In the genomic region with DNA sequence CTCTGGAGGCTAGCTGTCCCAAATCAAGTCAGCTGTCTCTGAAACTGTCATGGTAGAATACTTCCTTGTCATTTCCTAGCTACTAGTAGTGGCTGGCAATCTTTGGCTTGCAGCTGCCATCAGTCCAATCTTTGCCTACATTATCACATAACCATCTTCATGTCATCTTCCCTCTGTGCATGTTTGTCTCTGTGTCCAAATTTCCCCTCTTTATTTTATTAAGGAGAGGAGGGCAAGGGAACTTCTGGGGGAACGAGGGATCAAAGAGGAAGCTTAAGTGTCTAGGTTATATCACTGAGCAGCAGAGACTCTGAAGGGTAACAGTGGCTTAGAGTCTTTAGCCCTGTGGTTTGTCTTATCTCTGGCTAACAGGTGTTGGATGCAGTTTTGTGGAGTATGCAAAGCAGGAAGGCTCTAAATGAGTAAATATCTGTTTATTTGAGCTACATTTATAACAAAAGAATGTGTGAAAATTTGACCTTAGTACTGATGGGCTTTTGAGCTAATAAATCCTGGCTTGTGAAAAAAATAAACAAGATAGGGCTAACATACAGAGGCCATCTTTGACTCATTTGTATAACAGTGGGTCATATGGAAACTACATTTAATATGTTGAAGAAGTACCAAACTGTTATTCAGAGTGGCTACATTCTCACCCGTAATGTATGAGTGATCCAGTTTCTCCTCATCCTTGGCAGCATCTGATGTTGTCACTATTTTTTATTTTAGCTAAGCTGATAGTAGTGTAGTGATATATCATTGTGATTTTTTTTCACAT, we compare ENCODE assay signal across 13 cellular contexts. TPM values are rescaled to one million over a fixed set of nuclear protein-coding genes. Genes with fewer than 3 reads are reported as not detected.
DNase-seq lines count a peak whose midpoint lies in the region; ATAC-seq, FAIRE-seq and TF ChIP-seq lines count a peak whose summit lies in the region.
"Had no signal": no experiment of that assay in that cellular context is flagged by ENCODE, and none has a peak within 500 bp of the region (broad histone marks: within the 10 kb centered on the region; RNA-seq: fewer than 3 reads in every experiment).

No MANE protein-coding gene starts in this region.

- no peaks in the 10 kb centered on the region for H3K79me2 ChIP-seq in GM12878 (ENCODE audit: control insufficient read depth, insufficient read depth, low read length)

- 0% methylated on average over 2 of the region's 2 CpGs for WGBS in GM12878 (ENCODE audit: insufficient coverage, insufficient replicate concordance, low lambda C conversion rate, missing lambda C conversion rate)
- 39 to 61% (median 48%) methylated on average over 2 of the region's 2 CpGs for WGBS in adrenal gland, 4 donors

- SMC1A ChIA-PET in GM12878 (lab: Charles Lee; ENCODE audit: uncharacterized antibody, unreplicated experiment): no interaction called here

- POLR2A ChIA-PET in GM12878 (lab: Charles Lee): no interaction called here

- H3K27ac ChIP-seq in GM12878 (ENCODE audit: control insufficient read depth, insufficient read depth) (no peak overlapping the region), adrenal gland (no peak overlapping the region)
- H3K27ac ChIP-seq: ascending aorta, gastrocnemius medialis, suprapubic skin had no signal

- BruUV-seq in GM12878 (replicated peaks; lab: Mats Ljungman, UMichigan): no TSS peak

- intact Hi-C loops in GM12878 (cut with micrococcal nuclease; ENCODE audit: unreplicated experiment) (no loop called here), adrenal gland (cut with DNase I) (no loop called here)

- peak; percentile 93 for ATAC-seq in GM19023 (IDR thresholded peaks at IDR 0.05; ENCODE audit: unreplicated experiment)
- ATAC-seq in GM21825 (IDR thresholded peaks at IDR 0.05; ENCODE audit: unreplicated experiment): peak; percentile 88
- peak; percentile 91 for ATAC-seq in HG03175 (IDR thresholded peaks at IDR 0.05; ENCODE audit: unreplicated experiment)
- ATAC-seq in GM12878: peak; percentile 71
- ATAC-seq: gastrocnemius medialis, right cardiac atrium had no signal

- no peak overlapping the region for H3K4me2 ChIP-seq in GM12878 (ENCODE audit: control insufficient read depth, insufficient read depth)

- CTCF ChIA-PET in GM12878 (lab: Yijun Ruan, JAX): interaction anchor here (0.8 to 0.9 kb wide), 2 partner anchors 43 to 62 kb away, joined by 3 read pairs; no protein-coding TSS in a partner anchor

- TF ChIP-seq CTCF in GM12878 (IDR thresholded peaks at IDR 0.05 in 2 of 3, conservative IDR thresholded peaks at IDR 0.05 in 1 of 3; ENCODE audit: control insufficient read depth in 2 of 3, extremely low read depth in 1 of 3, insufficient read depth in 1 of 3, low read depth in 3 of 3, low read length in 3 of 3): no peak
- no peak for TF ChIP-seq CTCF in adrenal gland (IDR thresholded peaks at IDR 0.05)

- FAIRE-seq in GM12878 (lab: Jason Lieb, UNC): peak; percentile 59

- H4K20me1 ChIP-seq in GM12878 (ENCODE audit: control insufficient read depth, insufficient read depth): no peaks in the 10 kb centered on the region

- H3K36me3 ChIP-seq in GM12878 (ENCODE audit: control insufficient read depth in 2 of 2, insufficient read depth in 2 of 2, low read length in 1 of 2) (no peaks in the 10 kb centered on the region), adrenal gland (replicated peaks in 1 of 2) (no peaks in the 10 kb centered on the region)
- H3K36me3 ChIP-seq: ascending aorta, gastrocnemius medialis, suprapubic skin had no signal

- no peak overlapping the region for H2AFZ ChIP-seq in GM12878 (ENCODE audit: control insufficient read depth, low read depth, low read length)

- in situ Hi-C loops in GM12878 (cut with MboI): no loop called here

- H3K9ac ChIP-seq in GM12878 (ENCODE audit: control insufficient read depth, insufficient read depth, low read length): no peak overlapping the region

- no peak for TF ChIP-seq RAD21 in GM12878 (IDR thresholded peaks at IDR 0.05; ENCODE audit: insufficient read depth, low read depth, low read length)

- no peak for TF ChIP-seq POLR2A in GM12878 (IDR thresholded peaks at IDR 0.05; ENCODE audit: low read depth, low read length)
- TF ChIP-seq POLR2A in adrenal gland (IDR thresholded peaks at IDR 0.05): no peak

- H3K4me3 ChIP-seq in GM12878: no peak overlapping the region
- no peak overlapping the region for H3K4me3 ChIP-seq in adrenal gland
- H3K4me3 ChIP-seq: ascending aorta, gastrocnemius medialis, suprapubic skin had no signal

- RAD21 ChIA-PET in GM12878 (lab: Charles Lee; ENCODE audit: unreplicated experiment): no interaction called here

- DNase-seq in GM12878 (ENCODE audit: low read depth, low spot score) (no peak), amygdala (lab: John Stamatoyannopoulos, UW) (no peak), HuH-7 (ENCODE audit: low spot score) (no peak), adrenal gland (no peak)
- no peak for DNase-seq in activated naive CD4-positive, alpha-beta T cell treated with Interleukin-2 at 50 U/mL for 16 hours
- DNase-seq: Caco-2, gastrocnemius medialis, right cardiac atrium had no signal

- H3K4me1 ChIP-seq in GM12878 (ENCODE audit: control insufficient read depth, insufficient read depth, low read length) (no peaks in the 10 kb centered on the region), adrenal gland (replicated peaks in 1 of 2) (no peaks in the 10 kb centered on the region)
- H3K4me1 ChIP-seq: ascending aorta, Caco-2, gastrocnemius medialis, suprapubic skin had no signal

- H3K9me3 ChIP-seq in GM12878 (replicated peaks; ENCODE audit: control insufficient read depth, insufficient read depth, low read length) (no peaks in the 10 kb centered on the region; the same call in 2 of the 3 replicates), adrenal gland (replicated peaks in 1 of 3) (peaks cover 0 to 7% (median 0%) of the 10 kb centered on the region in 3 donors)
- H3K9me3 ChIP-seq: Caco-2, gastrocnemius medialis, suprapubic skin had no signal

- H3K27me3 ChIP-seq in GM12878 (replicated peaks in 1 of 2; ENCODE audit: control insufficient read depth in 2 of 2, insufficient read depth in 2 of 2, low read length in 1 of 2) (no peaks in the 10 kb centered on the region), adrenal gland (peaks cover 6% of the 10 kb centered on the region)
- H3K27me3 ChIP-seq: ascending aorta, suprapubic skin had no signal

- no peak for TF ChIP-seq EP300 in GM12878 (IDR thresholded peaks at IDR 0.05; ENCODE audit: borderline replicate concordance in 1 of 2, control insufficient read depth in 1 of 2, low read depth in 2 of 2, low read length in 2 of 2)

TF ChIP-seq in GM12878, 131 proteins besides CTCF, POLR2A, EP300 and RAD21:
- peak; percentile 55; the same call in 1 of the 2 replicates for TF ChIP-seq RUNX3 (IDR thresholded peaks at IDR 0.05; ENCODE audit: low read length)
- TF ChIP-seq SREBF2 (IDR thresholded peaks at IDR 0.05; ENCODE audit: low read length): no peak
- TF ChIP-seq ATF2 (IDR thresholded peaks at IDR 0.05; ENCODE audit: low read length): peak; percentile 36; the same call in 1 of the 2 replicates
- TF ChIP-seq MEF2B (IDR thresholded peaks at IDR 0.05; ENCODE audit: partially characterized antibody, poor library complexity, severe bottlenecking): no peak
- TF ChIP-seq SPI1 (IDR thresholded peaks at IDR 0.05; ENCODE audit: borderline replicate concordance, insufficient read depth, low read depth, low read length): no peak
- no peak for TF ChIP-seq FOS (IDR thresholded peaks at IDR 0.05; ENCODE audit: borderline replicate concordance, extremely low read depth, insufficient read length)
- no peak for TF ChIP-seq ZNF622 (IDR thresholded peaks at IDR 0.05)
- peak; percentile 28; the same call in 1 of the 2 replicates for TF ChIP-seq TCF12 (IDR thresholded peaks at IDR 0.05; ENCODE audit: low read depth, low read length)

RNA-seq across cellular contexts. Expression of gene ENOX2, which starts 49.4 kb away (rescaled TPM):
- total RNA-seq in GM12878 (2013; cell fraction: nucleolus; rRNA removed): 5.5 and 6.3 TPM in 2 replicates
- total RNA-seq in GM12878 (2014; rRNA removed) (3.9 and 4.5 TPM in 2 replicates), GM12878 (2014; rRNA removed; fragmentation: Illumina TruSeq; extraction: Trizol) (5.5 and 6.6 TPM in 2 replicates), GM12878 (2021) (9.4 and 10.8 TPM in 2 replicates), adrenal gland (10 to 100 TPM; 16.0 to 31.7 (median 22.2) TPM)
- polyA plus RNA-seq in GM12878 (2011; ENCODE audit: low read depth): 2.6 TPM
- polyA plus RNA-seq in GM12878 (2011; rRNA removed) (10.0 and 11.7 TPM in 2 replicates), GM12878 (2014; fragmentation: Illumina TruSeq; extraction: Trizol) (9.3 and 10.5 TPM in 2 replicates), GM12878 (2014; fragmentation: Nextera tagmentation; extraction: Ambion mirVana) (1 to 10 TPM; 3.2 to 4.5 TPM), GM12878 (2014; rRNA removed) (4.9 and 5.2 TPM in 2 replicates), GM12878 (2016; fragmentation: Nextera tagmentation; extraction: Ambion mirVana) (10 to 100 TPM in 1 of 2 experiments, 1 to 10 TPM in 1; 8.8 to 13.0 TPM), adrenal gland (10 to 100 TPM in 1 of 3 donors, 1 to 10 TPM in 2; 3.4 to 18.1 (median 4.5) TPM)
- 5.6 and 5.7 TPM in 2 replicates for polyA plus RNA-seq in GM12878 (2011; cell fraction: cytosol; rRNA removed)
- polyA plus RNA-seq in GM12878 (2011; cell fraction: nucleus; rRNA removed): 4.1 and 4.7 TPM in 2 replicates
- 3.1 and 4.4 TPM in 2 replicates for polyA plus RNA-seq in GM12878 (2012)
- 5.7 and 11.7 TPM in 2 replicates for polyA minus RNA-seq in GM12878 (2011; rRNA and poly(A)+ RNA removed)
- polyA minus RNA-seq in GM12878 (2011; cell fraction: cytosol; rRNA and poly(A)+ RNA removed): 2.7 and 3.3 TPM in 2 replicates
- polyA minus RNA-seq in GM12878 (2011; cell fraction: nucleus; rRNA and poly(A)+ RNA removed): 3.3 and 3.7 TPM in 2 replicates
